Comparison of ENCODE assay signal across 1 cellular context in the genomic region with DNA sequence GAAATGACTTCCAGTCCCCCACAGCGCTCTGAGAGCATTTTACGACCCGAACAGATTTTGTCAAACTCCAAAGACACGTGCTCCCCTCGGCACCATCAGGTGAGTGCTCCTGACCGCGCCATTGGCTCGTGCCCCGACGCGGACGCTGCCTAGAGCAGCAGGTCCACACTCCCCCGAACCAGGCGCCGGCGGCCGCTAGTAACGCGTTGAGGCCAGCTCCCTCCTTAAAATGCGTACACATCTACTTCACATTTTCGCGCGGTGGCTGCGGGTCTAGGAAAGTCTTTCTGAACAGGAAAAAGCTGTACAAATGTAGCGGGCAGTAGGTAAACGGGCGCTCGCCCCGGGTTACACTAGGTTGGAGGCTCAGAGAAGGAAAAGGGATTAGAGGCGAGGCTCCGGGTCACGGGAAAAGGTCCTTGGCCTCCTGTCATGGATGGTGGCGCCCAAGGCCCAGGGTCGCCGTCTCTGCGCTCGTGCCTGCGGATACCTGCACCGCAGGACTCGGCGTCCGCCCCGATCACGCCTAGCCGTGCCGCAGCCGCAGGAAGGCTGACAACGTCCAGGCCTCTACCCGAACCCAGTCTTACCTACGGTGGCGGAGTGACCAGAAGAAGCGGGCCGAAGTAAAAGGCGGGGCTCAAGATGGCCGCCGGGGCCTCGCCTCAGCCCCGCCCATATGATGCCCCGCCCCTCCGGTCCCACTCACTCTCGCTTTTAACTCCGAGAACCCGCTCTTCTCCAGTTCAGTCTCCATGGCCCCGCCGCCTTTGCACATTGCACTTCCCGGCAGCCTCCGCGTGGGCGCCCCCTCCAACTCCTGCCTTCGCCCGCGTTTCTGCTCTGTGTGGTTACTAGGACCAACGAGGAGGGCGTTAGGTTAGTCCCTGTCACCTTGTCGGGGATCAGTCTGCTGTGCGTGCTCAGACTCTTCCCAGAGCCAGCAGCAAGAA.
TF ChIP-seq lines count a peak whose summit lies in the region.

A gene with protein sequence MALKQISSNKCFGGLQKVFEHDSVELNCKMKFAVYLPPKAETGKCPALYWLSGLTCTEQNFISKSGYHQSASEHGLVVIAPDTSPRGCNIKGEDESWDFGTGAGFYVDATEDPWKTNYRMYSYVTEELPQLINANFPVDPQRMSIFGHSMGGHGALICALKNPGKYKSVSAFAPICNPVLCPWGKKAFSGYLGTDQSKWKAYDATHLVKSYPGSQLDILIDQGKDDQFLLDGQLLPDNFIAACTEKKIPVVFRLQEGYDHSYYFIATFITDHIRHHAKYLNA (minus strand): TSS at position 647 of the 953 bp plus-strand sequence. CDS start 5,748 bp downstream, outside the sequence.

TF ChIP-seq in HepG2, 621 proteins besides CTCF, POLR2A, EP300 and RAD21 (continued from another document and continues in another):
- no peak for TF ChIP-seq SOX13 (IDR thresholded peaks at IDR 0.05)
- TF ChIP-seq SOX13 (CRISPR knock-in tag; conservative IDR thresholded peaks at IDR 0.05 in 1 of 2, IDR thresholded peaks at IDR 0.05 in 1 of 2) = 0 out of 4 replicates have a peak, but pooled peaks of 1 of the 2 experiments have one; percentile 18
- peak; percentile 58 for TF ChIP-seq HNRNPK (IDR thresholded peaks at IDR 0.05; ENCODE audit: low read depth, low read length, poor library complexity, severe bottlenecking)
- peak; percentile 57 for TF ChIP-seq IRF2 (CRISPR knock-in tag; IDR thresholded peaks at IDR 0.05)
- TF ChIP-seq ASH2L (IDR thresholded peaks at IDR 0.05; ENCODE audit: insufficient read length, low read depth, low read length) = peak; percentile 91
- TF ChIP-seq HMG20B (CRISPR knock-in tag; conservative IDR thresholded peaks at IDR 0.05) = no peak; the same call in 1 of the 2 replicates
- TF ChIP-seq, protein P1, sequence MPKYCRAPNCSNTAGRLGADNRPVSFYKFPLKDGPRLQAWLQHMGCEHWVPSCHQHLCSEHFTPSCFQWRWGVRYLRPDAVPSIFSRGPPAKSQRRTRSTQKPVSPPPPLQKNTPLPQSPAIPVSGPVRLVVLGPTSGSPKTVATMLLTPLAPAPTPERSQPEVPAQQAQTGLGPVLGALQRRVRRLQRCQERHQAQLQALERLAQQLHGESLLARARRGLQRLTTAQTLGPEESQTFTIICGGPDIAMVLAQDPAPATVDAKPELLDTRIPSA (CRISPR knock-in tag; IDR thresholded peaks at IDR 0.05; ENCODE audit: borderline replicate concordance) = 0 out of 2 replicates have a peak, but pooled peaks have one; percentile 54
- TF ChIP-seq, protein P2, sequence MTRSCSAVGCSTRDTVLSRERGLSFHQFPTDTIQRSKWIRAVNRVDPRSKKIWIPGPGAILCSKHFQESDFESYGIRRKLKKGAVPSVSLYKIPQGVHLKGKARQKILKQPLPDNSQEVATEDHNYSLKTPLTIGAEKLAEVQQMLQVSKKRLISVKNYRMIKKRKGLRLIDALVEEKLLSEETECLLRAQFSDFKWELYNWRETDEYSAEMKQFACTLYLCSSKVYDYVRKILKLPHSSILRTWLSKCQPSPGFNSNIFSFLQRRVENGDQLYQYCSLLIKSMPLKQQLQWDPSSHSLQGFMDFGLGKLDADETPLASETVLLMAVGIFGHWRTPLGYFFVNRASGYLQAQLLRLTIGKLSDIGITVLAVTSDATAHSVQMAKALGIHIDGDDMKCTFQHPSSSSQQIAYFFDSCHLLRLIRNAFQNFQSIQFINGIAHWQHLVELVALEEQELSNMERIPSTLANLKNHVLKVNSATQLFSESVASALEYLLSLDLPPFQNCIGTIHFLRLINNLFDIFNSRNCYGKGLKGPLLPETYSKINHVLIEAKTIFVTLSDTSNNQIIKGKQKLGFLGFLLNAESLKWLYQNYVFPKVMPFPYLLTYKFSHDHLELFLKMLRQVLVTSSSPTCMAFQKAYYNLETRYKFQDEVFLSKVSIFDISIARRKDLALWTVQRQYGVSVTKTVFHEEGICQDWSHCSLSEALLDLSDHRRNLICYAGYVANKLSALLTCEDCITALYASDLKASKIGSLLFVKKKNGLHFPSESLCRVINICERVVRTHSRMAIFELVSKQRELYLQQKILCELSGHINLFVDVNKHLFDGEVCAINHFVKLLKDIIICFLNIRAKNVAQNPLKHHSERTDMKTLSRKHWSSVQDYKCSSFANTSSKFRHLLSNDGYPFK (CRISPR knock-in tag; IDR thresholded peaks at IDR 0.05; ENCODE audit: borderline replicate concordance) = peak; percentile 97
- no peak for TF ChIP-seq RCOR2 (CRISPR knock-in tag; IDR thresholded peaks at IDR 0.05)
- TF ChIP-seq, protein P3, sequence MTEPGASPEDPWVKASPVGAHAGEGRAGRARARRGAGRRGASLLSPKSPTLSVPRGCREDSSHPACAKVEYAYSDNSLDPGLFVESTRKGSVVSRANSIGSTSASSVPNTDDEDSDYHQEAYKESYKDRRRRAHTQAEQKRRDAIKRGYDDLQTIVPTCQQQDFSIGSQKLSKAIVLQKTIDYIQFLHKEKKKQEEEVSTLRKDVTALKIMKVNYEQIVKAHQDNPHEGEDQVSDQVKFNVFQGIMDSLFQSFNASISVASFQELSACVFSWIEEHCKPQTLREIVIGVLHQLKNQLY (CRISPR knock-in tag; IDR thresholded peaks at IDR 0.05) = no peak
- TF ChIP-seq, protein P4, sequence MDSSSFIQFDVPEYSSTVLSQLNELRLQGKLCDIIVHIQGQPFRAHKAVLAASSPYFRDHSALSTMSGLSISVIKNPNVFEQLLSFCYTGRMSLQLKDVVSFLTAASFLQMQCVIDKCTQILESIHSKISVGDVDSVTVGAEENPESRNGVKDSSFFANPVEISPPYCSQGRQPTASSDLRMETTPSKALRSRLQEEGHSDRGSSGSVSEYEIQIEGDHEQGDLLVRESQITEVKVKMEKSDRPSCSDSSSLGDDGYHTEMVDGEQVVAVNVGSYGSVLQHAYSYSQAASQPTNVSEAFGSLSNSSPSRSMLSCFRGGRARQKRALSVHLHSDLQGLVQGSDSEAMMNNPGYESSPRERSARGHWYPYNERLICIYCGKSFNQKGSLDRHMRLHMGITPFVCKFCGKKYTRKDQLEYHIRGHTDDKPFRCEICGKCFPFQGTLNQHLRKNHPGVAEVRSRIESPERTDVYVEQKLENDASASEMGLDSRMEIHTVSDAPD (CRISPR knock-in tag; IDR thresholded peaks at IDR 0.05) = no peak
- no peak for TF ChIP-seq SMARCC2 (IDR thresholded peaks at IDR 0.05)
- TF ChIP-seq MYNN (CRISPR knock-in tag; IDR thresholded peaks at IDR 0.05; ENCODE audit: low read depth) = no peak
- TF ChIP-seq TBL1XR1 (IDR thresholded peaks at IDR 0.05; ENCODE audit: borderline replicate concordance, low read length, partially characterized antibody) = no peak
- no peak for TF ChIP-seq ONECUT2 (CRISPR knock-in tag; IDR thresholded peaks at IDR 0.05)
- peak; percentile 71; the same call in 1 of the 2 replicates for TF ChIP-seq ZNF780A (CRISPR knock-in tag; IDR thresholded peaks at IDR 0.05)
- TF ChIP-seq, protein P5, sequence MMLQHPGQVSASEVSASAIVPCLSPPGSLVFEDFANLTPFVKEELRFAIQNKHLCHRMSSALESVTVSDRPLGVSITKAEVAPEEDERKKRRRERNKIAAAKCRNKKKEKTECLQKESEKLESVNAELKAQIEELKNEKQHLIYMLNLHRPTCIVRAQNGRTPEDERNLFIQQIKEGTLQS (CRISPR knock-in tag; IDR thresholded peaks at IDR 0.05) = no peak; the same call in none of the 2 replicates
- TF ChIP-seq MIER2 (CRISPR knock-in tag; IDR thresholded peaks at IDR 0.05) = no peak
- peak; percentile 32; the same call in 1 of the 2 replicates for TF ChIP-seq ZNF652 (CRISPR knock-in tag; IDR thresholded peaks at IDR 0.05; ENCODE audit: borderline replicate concordance, low read depth)
- peak; percentile 89; the same call in 1 of the 2 replicates for TF ChIP-seq MYC (CRISPR knock-in tag; IDR thresholded peaks at IDR 0.05; ENCODE audit: borderline replicate concordance)
- TF ChIP-seq BCL6 (CRISPR knock-in tag; IDR thresholded peaks at IDR 0.05) = 0 out of 2 replicates have a peak, but pooled peaks have one; percentile 6
- TF ChIP-seq ZNF12 (CRISPR knock-in tag; IDR thresholded peaks at IDR 0.05) = no peak
- TF ChIP-seq ZNF562 (CRISPR knock-in tag; IDR thresholded peaks at IDR 0.05; ENCODE audit: borderline replicate concordance) = no peak
- TF ChIP-seq ZNF788 (CRISPR knock-in tag; IDR thresholded peaks at IDR 0.05; ENCODE audit: borderline replicate concordance) = no peak
- TF ChIP-seq RBM39 (IDR thresholded peaks at IDR 0.05; ENCODE audit: low read depth, low read length, poor library complexity, severe bottlenecking) = peak; percentile 32
- no peak for TF ChIP-seq ADNP (CRISPR knock-in tag; IDR thresholded peaks at IDR 0.05)
- no peak for TF ChIP-seq NR2F2 (IDR thresholded peaks at IDR 0.05; ENCODE audit: borderline replicate concordance, low read depth)
- TF ChIP-seq ATRX (CRISPR knock-in tag; IDR thresholded peaks at IDR 0.05; ENCODE audit: borderline replicate concordance) = no peak
- no peak for TF ChIP-seq TBX3 (IDR thresholded peaks at IDR 0.05; ENCODE audit: borderline replicate concordance)
- no peak for TF ChIP-seq RFX1 (IDR thresholded peaks at IDR 0.05)
- no peak for TF ChIP-seq MTF2 (CRISPR knock-in tag; IDR thresholded peaks at IDR 0.05; ENCODE audit: borderline replicate concordance)
- no peak for TF ChIP-seq MATR3 (CRISPR knock-in tag; IDR thresholded peaks at IDR 0.05)
- TF ChIP-seq ZNF431 (CRISPR knock-in tag; IDR thresholded peaks at IDR 0.05; ENCODE audit: borderline replicate concordance, low read depth) = no peak
- TF ChIP-seq SNAPC2 (CRISPR knock-in tag; IDR thresholded peaks at IDR 0.05) = no peak
- TF ChIP-seq ZSCAN29 (CRISPR knock-in tag; conservative IDR thresholded peaks at IDR 0.05) = no peak
- TF ChIP-seq, protein P6, sequence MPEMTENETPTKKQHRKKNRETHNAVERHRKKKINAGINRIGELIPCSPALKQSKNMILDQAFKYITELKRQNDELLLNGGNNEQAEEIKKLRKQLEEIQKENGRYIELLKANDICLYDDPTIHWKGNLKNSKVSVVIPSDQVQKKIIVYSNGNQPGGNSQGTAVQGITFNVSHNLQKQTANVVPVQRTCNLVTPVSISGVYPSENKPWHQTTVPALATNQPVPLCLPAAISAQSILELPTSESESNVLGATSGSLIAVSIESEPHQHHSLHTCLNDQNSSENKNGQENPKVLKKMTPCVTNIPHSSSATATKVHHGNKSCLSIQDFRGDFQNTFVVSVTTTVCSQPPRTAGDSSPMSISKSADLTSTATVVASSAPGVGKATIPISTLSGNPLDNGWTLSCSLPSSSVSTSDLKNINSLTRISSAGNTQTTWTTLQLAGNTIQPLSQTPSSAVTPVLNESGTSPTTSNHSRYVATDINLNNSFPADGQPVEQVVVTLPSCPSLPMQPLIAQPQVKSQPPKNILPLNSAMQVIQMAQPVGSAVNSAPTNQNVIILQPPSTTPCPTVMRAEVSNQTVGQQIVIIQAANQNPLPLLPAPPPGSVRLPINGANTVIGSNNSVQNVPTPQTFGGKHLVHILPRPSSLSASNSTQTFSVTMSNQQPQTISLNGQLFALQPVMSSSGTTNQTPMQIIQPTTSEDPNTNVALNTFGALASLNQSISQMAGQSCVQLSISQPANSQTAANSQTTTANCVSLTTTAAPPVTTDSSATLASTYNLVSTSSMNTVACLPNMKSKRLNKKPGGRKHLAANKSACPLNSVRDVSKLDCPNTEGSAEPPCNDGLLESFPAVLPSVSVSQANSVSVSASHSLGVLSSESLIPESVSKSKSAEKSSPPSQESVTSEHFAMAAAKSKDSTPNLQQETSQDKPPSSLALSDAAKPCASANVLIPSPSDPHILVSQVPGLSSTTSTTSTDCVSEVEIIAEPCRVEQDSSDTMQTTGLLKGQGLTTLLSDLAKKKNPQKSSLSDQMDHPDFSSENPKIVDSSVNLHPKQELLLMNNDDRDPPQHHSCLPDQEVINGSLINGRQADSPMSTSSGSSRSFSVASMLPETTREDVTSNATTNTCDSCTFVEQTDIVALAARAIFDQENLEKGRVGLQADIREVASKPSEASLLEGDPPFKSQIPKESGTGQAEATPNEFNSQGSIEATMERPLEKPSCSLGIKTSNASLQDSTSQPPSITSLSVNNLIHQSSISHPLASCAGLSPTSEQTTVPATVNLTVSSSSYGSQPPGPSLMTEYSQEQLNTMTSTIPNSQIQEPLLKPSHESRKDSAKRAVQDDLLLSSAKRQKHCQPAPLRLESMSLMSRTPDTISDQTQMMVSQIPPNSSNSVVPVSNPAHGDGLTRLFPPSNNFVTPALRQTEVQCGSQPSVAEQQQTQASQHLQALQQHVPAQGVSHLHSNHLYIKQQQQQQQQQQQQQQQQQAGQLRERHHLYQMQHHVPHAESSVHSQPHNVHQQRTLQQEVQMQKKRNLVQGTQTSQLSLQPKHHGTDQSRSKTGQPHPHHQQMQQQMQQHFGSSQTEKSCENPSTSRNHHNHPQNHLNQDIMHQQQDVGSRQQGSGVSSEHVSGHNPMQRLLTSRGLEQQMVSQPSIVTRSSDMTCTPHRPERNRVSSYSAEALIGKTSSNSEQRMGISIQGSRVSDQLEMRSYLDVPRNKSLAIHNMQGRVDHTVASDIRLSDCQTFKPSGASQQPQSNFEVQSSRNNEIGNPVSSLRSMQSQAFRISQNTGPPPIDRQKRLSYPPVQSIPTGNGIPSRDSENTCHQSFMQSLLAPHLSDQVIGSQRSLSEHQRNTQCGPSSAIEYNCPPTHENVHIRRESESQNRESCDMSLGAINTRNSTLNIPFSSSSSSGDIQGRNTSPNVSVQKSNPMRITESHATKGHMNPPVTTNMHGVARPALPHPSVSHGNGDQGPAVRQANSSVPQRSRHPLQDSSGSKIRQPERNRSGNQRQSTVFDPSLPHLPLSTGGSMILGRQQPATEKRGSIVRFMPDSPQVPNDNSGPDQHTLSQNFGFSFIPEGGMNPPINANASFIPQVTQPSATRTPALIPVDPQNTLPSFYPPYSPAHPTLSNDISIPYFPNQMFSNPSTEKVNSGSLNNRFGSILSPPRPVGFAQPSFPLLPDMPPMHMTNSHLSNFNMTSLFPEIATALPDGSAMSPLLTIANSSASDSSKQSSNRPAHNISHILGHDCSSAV (CRISPR knock-in tag; IDR thresholded peaks at IDR 0.05; ENCODE audit: borderline replicate concordance) = no peak
- no peak for TF ChIP-seq NCOA5 (CRISPR knock-in tag; IDR thresholded peaks at IDR 0.05)
- TF ChIP-seq, protein P7, sequence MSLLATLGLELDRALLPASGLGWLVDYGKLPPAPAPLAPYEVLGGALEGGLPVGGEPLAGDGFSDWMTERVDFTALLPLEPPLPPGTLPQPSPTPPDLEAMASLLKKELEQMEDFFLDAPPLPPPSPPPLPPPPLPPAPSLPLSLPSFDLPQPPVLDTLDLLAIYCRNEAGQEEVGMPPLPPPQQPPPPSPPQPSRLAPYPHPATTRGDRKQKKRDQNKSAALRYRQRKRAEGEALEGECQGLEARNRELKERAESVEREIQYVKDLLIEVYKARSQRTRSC (CRISPR knock-in tag; IDR thresholded peaks at IDR 0.05; ENCODE audit: low read depth) = no peak; the same call in 1 of the 2 replicates
- TF ChIP-seq HOXA9 (CRISPR knock-in tag; IDR thresholded peaks at IDR 0.05; ENCODE audit: borderline replicate concordance) = no peak; the same call in 1 of the 2 replicates
- peak; percentile 91; the same call in 1 of the 2 replicates for TF ChIP-seq NFKB2 (CRISPR knock-in tag; IDR thresholded peaks at IDR 0.05; ENCODE audit: borderline replicate concordance)
